In the genomic region with DNA sequence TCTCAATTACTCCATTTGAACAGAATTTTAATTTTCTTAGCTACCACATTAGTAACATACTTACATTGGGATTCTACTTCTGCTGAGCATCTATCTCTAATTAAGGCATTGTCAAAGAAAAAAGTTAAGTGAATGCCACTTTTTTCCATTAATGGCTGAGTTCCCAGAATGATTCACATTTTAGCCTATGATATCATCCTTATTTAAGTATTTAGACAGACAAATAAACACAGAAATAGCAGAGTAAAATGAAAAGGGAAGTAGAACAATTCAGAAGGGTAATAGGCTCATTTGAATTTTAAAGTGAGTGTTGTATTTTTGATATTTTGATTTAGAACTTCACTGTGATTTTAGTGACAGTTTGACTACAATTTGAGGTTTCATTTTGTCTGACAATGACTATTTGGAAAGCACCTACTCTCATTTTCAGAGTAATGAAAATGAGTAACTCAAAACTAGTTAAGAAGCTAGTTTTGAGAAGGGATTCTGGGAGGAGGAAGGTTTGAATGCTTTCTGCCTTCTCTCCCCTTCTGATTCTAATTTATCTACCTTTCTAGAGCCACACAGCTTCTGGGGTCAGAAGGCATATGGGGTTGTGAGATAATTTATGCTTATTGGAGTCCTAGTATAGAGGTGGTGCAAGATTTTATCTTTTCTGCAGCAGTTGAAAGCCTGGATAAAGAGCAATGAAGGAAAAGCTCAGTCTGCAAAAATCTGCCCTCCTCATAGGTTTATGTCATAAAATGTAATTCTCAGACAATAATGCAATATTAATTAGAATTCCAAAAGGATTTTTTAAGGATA, we compare ENCODE assay signal across 8 cellular contexts. TPM values are rescaled to one million over a fixed set of nuclear protein-coding genes. Genes with fewer than 3 reads are reported as not detected.
DNase-seq lines count a peak whose midpoint lies in the region; ATAC-seq, FAIRE-seq and TF ChIP-seq lines count a peak whose summit lies in the region.

No MANE protein-coding gene starts in this region.

- H3K9ac ChIP-seq in endodermal cell (ENCODE audit: extremely low read depth, low read length, poor library complexity, severe bottlenecking) = no peak overlapping the region

- TF ChIP-seq CTCF in bronchial epithelial cell (IDR thresholded peaks at IDR 0.05; ENCODE audit: insufficient read depth, low read length, severe bottlenecking) = no peak
- TF ChIP-seq CTCF in endodermal cell (conservative IDR thresholded peaks at IDR 0.05) = no peak

- H3K9me3 ChIP-seq in endodermal cell (ENCODE audit: control insufficient read depth, low read length) = no peaks in the 10 kb centered on the region

- no peak overlapping the region for H3K27ac Mint-ChIP-seq in endodermal cell

- H3K4me3 ChIP-seq in bronchial epithelial cell (ENCODE audit: low read depth, low read length) (no peak overlapping the region), endodermal cell (ENCODE audit: low read length) (no peak overlapping the region)

- DNase-seq in COLO829 (ENCODE audit: low spot score) (peak; percentile 27), bronchial epithelial cell (ENCODE audit: low read depth) (peak; percentile 60), pons (ENCODE audit: low spot score) (peak; percentile 55), endodermal cell (no peak), retina (no peak), HPDE6-E6E7 (ENCODE audit: extremely low spot score) (no peak)

- H3K36me3 ChIP-seq in bronchial epithelial cell (ENCODE audit: control insufficient read depth, insufficient read depth, low read length) (no peaks in the 10 kb centered on the region), endodermal cell (ENCODE audit: control insufficient read depth, insufficient read depth, low read length) (no peaks in the 10 kb centered on the region)

- H3K36me3 Mint-ChIP-seq in endodermal cell (ENCODE audit: low read depth) = peaks cover 6% of the 10 kb centered on the region

- H3K27me3 ChIP-seq in bronchial epithelial cell (ENCODE audit: control insufficient read depth, insufficient read depth, low read length) (no peaks in the 10 kb centered on the region), endodermal cell (ENCODE audit: control insufficient read depth, insufficient read depth, low read length, poor library complexity, severe bottlenecking) (no peaks in the 10 kb centered on the region)

- peak; percentile 68 for ATAC-seq in GM19463 (IDR thresholded peaks at IDR 0.05; ENCODE audit: unreplicated experiment)
- ATAC-seq in HG03442 (IDR thresholded peaks at IDR 0.05; ENCODE audit: unreplicated experiment) = peak; percentile 73

- H3K27ac ChIP-seq in endodermal cell (ENCODE audit: low read depth, low read length) = no peak overlapping the region

- FAIRE-seq in bronchial epithelial cell (lab: Jason Lieb, UNC) = no peak

- no peak overlapping the region for H3K4me3 Mint-ChIP-seq in endodermal cell

- no peaks in the 10 kb centered on the region for H3K27me3 Mint-ChIP-seq in endodermal cell (ENCODE audit: insufficient read depth)

- H3K4me1 Mint-ChIP-seq in endodermal cell = peaks cover 10% of the 10 kb centered on the region

- no peaks in the 10 kb centered on the region for H3K4me1 ChIP-seq in endodermal cell (ENCODE audit: control insufficient read depth, insufficient read depth, low read length)

- no peaks in the 10 kb centered on the region for H3K9me3 Mint-ChIP-seq in endodermal cell

RNA-seq across cellular contexts. Expression of gene LYPLAL1, which starts 15.5 kb away (rescaled TPM):
- total RNA-seq in bronchial epithelial cell (12.1 and 25.5 TPM in 2 replicates), endodermal cell (10 to 100 TPM; 27.6 to 35.7 TPM)
- 19.9 TPM for polyA plus RNA-seq in endodermal cell (2013, experiment 1 of 2)
- 17.7 TPM for polyA plus RNA-seq in endodermal cell (2013, experiment 2 of 2)

Comparison
In these comparisons a context has a peak if more than half of its experiments do, and no peak if none do; other contexts are left out.
1. DNase-seq: peak in COLO829 (single experiment), bronchial epithelial cell (single experiment) and pons (single experiment); none in endodermal cell (single experiment), retina (single experiment) and HPDE6-E6E7 (single experiment).